In genomic region chr1:94656982-94657381, GRCh38 we compare ENCODE assay signal across 20 cellular contexts.
DNase-seq lines count a peak whose midpoint lies in the region; ATAC-seq, FAIRE-seq and TF ChIP-seq lines count a peak whose summit lies in the region.
"Had no signal": no experiment of that assay in that cellular context is flagged by ENCODE, and none has a peak within 500 bp of the region (broad histone marks: within the 10 kb centered on the region; RNA-seq: fewer than 3 reads in every experiment).

No MANE protein-coding gene starts in this region.

- peaks cover 75% of the 10 kb centered on the region for H3K4me1 Mint-ChIP-seq in HFFc6 (ENCODE audit: low read depth)
- H3K4me1 Mint-ChIP-seq: CD8-positive, alpha-beta memory T cell had no signal

- intact Hi-C loops in K562 (cut with micrococcal nuclease) (no loop called here), A673 (cut with micrococcal nuclease; ENCODE audit: unreplicated experiment) (no loop called here), colonic mucosa (cut with DNase I) (no loop called here)

- H2AK5ac ChIP-seq in mesendoderm (ENCODE audit: low read length) = peak overlapping the region; percentile 66

- no peak for DNase-seq in HFFc6
- no peak for DNase-seq in K562 (ENCODE audit: extremely low read depth in 1 of 4, low spot score in 3 of 4)
- no peak for DNase-seq in mesendoderm
- DNase-seq in A673 (ENCODE audit: low spot score) = no peak
- DNase-seq in colonic mucosa = no peak
- DNase-seq in HTR-8/SVneo (ENCODE audit: insufficient read length, low spot score) = no peak
- DNase-seq: C1 segment of cervical spinal cord; CD8-positive, alpha-beta memory T cell; DMS79; Kasumi-1; NCI-H1048; NCI-H1436; NCI-H1930; NCI-H526 had no signal

- no peak for TF ChIP-seq CTCF in HFFc6 (IDR thresholded peaks at IDR 0.05)
- TF ChIP-seq CTCF in K562 (IDR thresholded peaks at IDR 0.05 in 2 of 3, conservative IDR thresholded peaks at IDR 0.05 in 1 of 3; ENCODE audit: insufficient read depth in 2 of 3, low read depth in 1 of 3, low read length in 3 of 3) = no peak
- TF ChIP-seq CTCF in A673 (conservative IDR thresholded peaks at IDR 0.05; ENCODE audit: low read depth, low read length) = no peak
- no peak for TF ChIP-seq CTCF in colonic mucosa (IDR thresholded peaks at IDR 0.05)

- no peak for TF ChIP-seq EP300 in K562 (IDR thresholded peaks at IDR 0.05; ENCODE audit: low read length)

- H3K9me3 Mint-ChIP-seq in HFFc6 = no peaks in the 10 kb centered on the region
- H3K9me3 Mint-ChIP-seq: CD8-positive, alpha-beta memory T cell had no signal

- no peaks in the 10 kb centered on the region for H3K9me1 ChIP-seq in K562 (ENCODE audit: control insufficient read depth, insufficient read depth, low read length)

- CTCF ChIA-PET in K562 (lab: Yijun Ruan, JAX; ENCODE audit: low intra/inter-chr PET ratio) (no interaction called here), A673 (lab: Charles Lee) (no interaction called here)

- H2BK15ac ChIP-seq in mesendoderm (replicated peaks; ENCODE audit: low read depth) = no peak overlapping the region

- no peak overlapping the region for H3K27ac ChIP-seq in K562 (ENCODE audit: extremely low read depth, low read depth, low read length)
- peak overlapping the region; percentile 83 for H3K27ac ChIP-seq in mesendoderm (ENCODE audit: low read depth, low read length)
- no peak overlapping the region for H3K27ac ChIP-seq in A673 (ENCODE audit: low read depth, low read length, poor library complexity, severe bottlenecking)
- no peak overlapping the region for H3K27ac ChIP-seq in colonic mucosa
- H3K27ac ChIP-seq: SJSA1 had no signal

- no peaks in the 10 kb centered on the region for H3K9me3 ChIP-seq in ES-I3 (ENCODE audit: control insufficient read depth, insufficient read depth, low read length)
- H3K9me3 ChIP-seq in K562 (replicated peaks; ENCODE audit: control insufficient read depth, insufficient read depth, low read depth, low read length) = no peaks in the 10 kb centered on the region
- H3K9me3 ChIP-seq in A673 (ENCODE audit: low read depth, low read length, poor library complexity, severe bottlenecking) = no peaks in the 10 kb centered on the region
- no peaks in the 10 kb centered on the region for H3K9me3 ChIP-seq in colonic mucosa
- H3K9me3 ChIP-seq: A549, HAP-1, MG63, SJSA1 had no signal

- H3K79me2 ChIP-seq in K562 (ENCODE audit: control insufficient read depth, insufficient read depth, low read length) (no peaks in the 10 kb centered on the region), mesendoderm (ENCODE audit: control insufficient read depth, insufficient read depth, low read length) (no peaks in the 10 kb centered on the region)

- no peak for TF ChIP-seq POLR2A in K562 (conservative IDR thresholded peaks at IDR 0.05)

- peak overlapping the region; percentile 91 for H3K18ac ChIP-seq in mesendoderm (ENCODE audit: low read length)

- peak overlapping the region; percentile 42 for H3K27ac Mint-ChIP-seq in HFFc6
- H3K27ac Mint-ChIP-seq: CD8-positive, alpha-beta memory T cell had no signal

- peaks cover 0 to 5% of the 10 kb centered on the region in 2 experiments; a peak in 2 of 5 replicates for H3K27me3 ChIP-seq in K562 (ENCODE audit: control insufficient read depth in 2 of 2, insufficient read depth in 2 of 2, low read length in 2 of 2)
- H3K27me3 ChIP-seq in mesendoderm (ENCODE audit: insufficient read depth, low read length, poor library complexity) = no peaks in the 10 kb centered on the region
- no peaks in the 10 kb centered on the region for H3K27me3 ChIP-seq in A673 (replicated peaks; ENCODE audit: insufficient read depth, low read depth, low read length, poor library complexity)
- no peaks in the 10 kb centered on the region for H3K27me3 ChIP-seq in colonic mucosa
- H3K27me3 ChIP-seq: MG63, SJSA1 had no signal

- peak overlapping the region; percentile 81 for H2BK5ac ChIP-seq in mesendoderm (ENCODE audit: low read length)

- no peak overlapping the region for H4K5ac ChIP-seq in mesendoderm (ENCODE audit: low read length)

- no peak overlapping the region for H3K4me2 ChIP-seq in K562 (ENCODE audit: insufficient read depth, low read length)
- H3K4me2 ChIP-seq in mesendoderm (ENCODE audit: low read length) = no peak overlapping the region
- H3K4me2 ChIP-seq: A549 had no signal

- no peaks in the 10 kb centered on the region; the same call in 1 of the 2 replicates for H3K27me3 Mint-ChIP-seq in HFFc6 (ENCODE audit: insufficient read depth)

- H3K9ac ChIP-seq in ES-I3 (ENCODE audit: low read depth, low read length) (peak overlapping the region; percentile 28; the same call in 1 of the 2 replicates), K562 (ENCODE audit: insufficient read depth in 1 of 2, low read depth in 2 of 2, low read length in 2 of 2) (no peak overlapping the region), mesendoderm (ENCODE audit: low read length) (peak overlapping the region; percentile 26), colonic mucosa (ENCODE audit: low read depth in 2 of 2, low read length in 2 of 2) (no peak overlapping the region)

- H2BK120ac ChIP-seq in mesendoderm (ENCODE audit: low read depth, low read length) = peak overlapping the region; percentile 95

- POLR2A ChIA-PET in K562 (lab: Yijun Ruan, JAX) = interaction anchor here (0.7 kb wide), 1 partner anchor 23 kb away, joined by 3 read pairs; no protein-coding TSS in a partner anchor
- POLR2A ChIA-PET in A673 (lab: Charles Lee; ENCODE audit: low non-redundant PET) = no interaction called here

- H3K56ac ChIP-seq in mesendoderm (ENCODE audit: low read length) = peak overlapping the region; percentile 67

- no peak overlapping the region for H3K4me3 ChIP-seq in K562
- H3K4me3 ChIP-seq in mesendoderm (ENCODE audit: low read length) = no peak overlapping the region
- H3K4me3 ChIP-seq in A673 (ENCODE audit: low read depth, low read length, poor library complexity, severe bottlenecking) = no peak overlapping the region
- no peak overlapping the region for H3K4me3 ChIP-seq in colonic mucosa
- H3K4me3 ChIP-seq: A549, HAP-1, MG63, SJSA1 had no signal

- BruUV-seq in K562 (replicated peaks; lab: Mats Ljungman, UMichigan) (no TSS peak), A673 (replicated peaks; lab: Mats Ljungman, UMichigan) (no TSS peak)

- H3K36me3 ChIP-seq in ES-I3 (ENCODE audit: insufficient read depth, low read length) (no peaks in the 10 kb centered on the region), K562 (ENCODE audit: control insufficient read depth, insufficient read depth, low read length) (no peaks in the 10 kb centered on the region), mesendoderm (ENCODE audit: control insufficient read depth, insufficient read depth, low read length) (no peaks in the 10 kb centered on the region), A673 (ENCODE audit: insufficient read depth, low read length, poor library complexity, severe bottlenecking) (no peaks in the 10 kb centered on the region), colonic mucosa (no peaks in the 10 kb centered on the region)
- H3K36me3 ChIP-seq: HAP-1, MG63, SJSA1 had no signal

- FAIRE-seq in K562 (lab: Jason Lieb, UNC) (no peak), HTR-8/SVneo (lab: Jason Lieb, UNC) (no peak)
- FAIRE-seq: A549 had no signal

- H3K4me1 ChIP-seq in ES-I3 (ENCODE audit: insufficient read depth, low read length) = peaks cover 54% of the 10 kb centered on the region
- no peaks in the 10 kb centered on the region; a peak in 1 of 5 replicates for H3K4me1 ChIP-seq in K562 (replicated peaks in 1 of 2; ENCODE audit: control insufficient read depth in 2 of 2, insufficient read depth in 2 of 2, low read length in 2 of 2)
- H3K4me1 ChIP-seq in mesendoderm (ENCODE audit: control insufficient read depth, low read depth, low read length) = peaks cover 12% of the 10 kb centered on the region
- no peaks in the 10 kb centered on the region for H3K4me1 ChIP-seq in A673 (ENCODE audit: insufficient read depth, low read length, poor library complexity, severe bottlenecking)
- H3K4me1 ChIP-seq in colonic mucosa = no peaks in the 10 kb centered on the region

- in situ Hi-C loops in K562 (cut with MboI) = no loop called here

- no peaks in the 10 kb centered on the region for H3K79me1 ChIP-seq in mesendoderm (ENCODE audit: low read length)

- H2AFZ ChIP-seq in K562 (ENCODE audit: low read depth, low read length) = no peak overlapping the region

- H4K8ac ChIP-seq in mesendoderm (ENCODE audit: low read depth, low read length) = no peak overlapping the region

- peak overlapping the region; percentile 96 for H3K4ac ChIP-seq in mesendoderm (ENCODE audit: low read depth, low read length)

- no peak overlapping the region for H3K4me3 Mint-ChIP-seq in HFFc6
- H3K4me3 Mint-ChIP-seq: CD8-positive, alpha-beta memory T cell had no signal

- WGBS in K562 (ENCODE audit: insufficient coverage, low coverage, missing lambda C conversion rate) = 17% methylated on average over 2 of the region's 2 CpGs
- WGBS in mesendoderm (ENCODE audit: extremely low coverage, insufficient coverage, low lambda C conversion rate) = 100% methylated on average over 1 of the region's 2 CpGs

- no peaks in the 10 kb centered on the region for H3K36me3 Mint-ChIP-seq in HFFc6 (ENCODE audit: low read depth)
- H3K36me3 Mint-ChIP-seq: CD8-positive, alpha-beta memory T cell had no signal

- ATAC-seq in K562 (no peak), HG02970 (IDR thresholded peaks at IDR 0.05; ENCODE audit: low FRiP score, unreplicated experiment) (no peak)
- ATAC-seq: A549 had no signal

- no peaks in the 10 kb centered on the region for H4K20me1 ChIP-seq in K562 (replicated peaks; ENCODE audit: control insufficient read depth, insufficient read depth, low read length)

- TF ChIP-seq RAD21 in K562 (CRISPR knock-in tag; conservative IDR thresholded peaks at IDR 0.05 in 1 of 2, IDR thresholded peaks at IDR 0.05 in 1 of 2) = no peak

- no peak overlapping the region for H3K23ac ChIP-seq in mesendoderm (ENCODE audit: low read length)

TF ChIP-seq in K562, 482 proteins besides CTCF, POLR2A, EP300 and RAD21:
- TF ChIP-seq SRSF9 (IDR thresholded peaks at IDR 0.05; ENCODE audit: borderline replicate concordance, low read depth, low read length) (no peak), TBL1XR1 (IDR thresholded peaks at IDR 0.05; ENCODE audit: low read length in 2 of 2) (no peak), SAFB (IDR thresholded peaks at IDR 0.05; ENCODE audit: borderline replicate concordance, low read depth, low read length) (no peak), SNIP1 (IDR thresholded peaks at IDR 0.05; ENCODE audit: low read depth) (no peak), EGR1 (conservative IDR thresholded peaks at IDR 0.05) (peak; percentile 50)

Comparison
In these comparisons a context has a peak if more than half of its experiments do, and no peak if none do; other contexts are left out.
1. H3K9ac ChIP-seq: peak in ES-I3 (single experiment) and mesendoderm (single experiment); none in K562 (0 of 2) and colonic mucosa (0 of 2).